26 cellular contexts compared by ENCODE assay signal in the genomic region with DNA sequence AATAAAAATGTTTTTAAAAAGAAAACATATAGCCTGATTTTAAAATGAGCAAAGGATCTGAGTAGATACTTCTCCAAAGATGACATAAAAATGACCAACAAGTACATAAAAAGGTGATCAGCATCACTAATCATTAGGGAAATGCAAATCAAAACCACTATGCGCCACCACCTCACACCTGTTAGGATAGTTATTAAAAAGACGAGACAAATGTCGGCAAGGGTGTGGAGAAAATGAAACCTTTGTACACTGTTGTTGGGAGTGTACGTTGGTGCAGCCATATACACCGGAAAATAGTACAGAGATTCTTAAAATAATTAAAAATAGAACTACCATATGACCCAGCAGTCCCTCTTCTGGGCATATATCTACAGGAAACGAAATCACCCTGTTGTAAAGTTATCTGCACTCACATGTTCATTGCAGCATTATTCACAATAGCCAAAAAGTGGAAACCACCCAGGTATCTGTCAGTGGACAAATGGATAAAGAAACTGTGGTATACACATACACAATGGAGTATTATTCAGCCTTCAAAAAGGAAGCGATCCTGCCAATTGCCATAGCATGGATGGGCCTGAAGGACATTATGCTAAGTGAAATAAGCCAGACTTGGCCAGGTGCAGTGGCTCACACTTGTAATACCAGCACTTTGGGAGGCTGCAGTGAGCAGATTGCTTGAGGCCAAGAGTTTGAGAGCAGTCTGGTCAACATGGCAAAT.
"Had no signal": no experiment of that assay in that cellular context is flagged by ENCODE, and none has a peak within 500 bp of the region (broad histone marks: within the 10 kb centered on the region; RNA-seq: fewer than 3 reads in every experiment).

No MANE protein-coding gene starts in this region.

- H3K4me1 ChIP-seq: left ventricle myocardium inferior, pancreas, prostate gland, suprapubic skin, tibial artery, upper lobe of right lung had no signal

- H3K27ac ChIP-seq: left ventricle myocardium inferior, pancreas, prostate gland, skin epidermis, suprapubic skin, thoracic aorta, tibial artery, upper lobe of right lung had no signal

- H3K9me3 ChIP-seq: pancreas, prostate gland had no signal

- H3K4me3 ChIP-seq: left ventricle myocardium inferior, lung, mucosa of descending colon, pancreas, prostate gland, skin epidermis, suprapubic skin, thoracic aorta, tibial artery, upper lobe of right lung had no signal

- ATAC-seq: mucosa of descending colon; naive thymus-derived CD4-positive, alpha-beta T cell; natural killer cell treated with Interleukin-12 subunit alpha and Interleukin-12 subunit beta and Interleukin-15 and Interleukin-18, amount 100 ng/mL, for 72 hours; pancreas; right cardiac atrium; sciatic nerve; stimulated activated naive B cell treated with anti-CD40 and anti-IgM and Interleukin-4, amounts not matched to agents 10 μg/mL and 1 μg/mL and 100 μg/mL, for 72 hours; stimulated activated naive CD8-positive, alpha-beta T cell treated with anti-CD3 and anti-CD28 coated beads, Interleukin-15, Interleukin-2, amounts not matched to agents 100 U/mL and 50 U/mL, for 24 hours; upper lobe of right lung had no signal

- FAIRE-seq: pancreas, urothelium cell line had no signal

- DNase-seq: islet precursor cell; left ventricle myocardium inferior; midbrain; mucosa of descending colon; naive thymus-derived CD4-positive, alpha-beta T cell; pancreas; posterior cingulate gyrus; retina; right cardiac atrium; stimulated activated CD4-positive, alpha-beta T cell treated with anti-CD3 and anti-CD28 coated beads, Interleukin-12 subunit alpha, Interleukin-12 subunit beta, amount 100 ng/mL, for 4 hours; stimulated activated CD4-positive, alpha-beta T cell treated with anti-CD3 and anti-CD28 coated beads, Interleukin-15, amount 100 ng/mL, for 24 hours; stimulated activated CD4-positive, alpha-beta T cell treated with anti-CD3 and anti-CD28 coated beads, Interleukin-2, amount 100 ng/mL, for 24 hours; stimulated activated CD4-positive, alpha-beta T cell treated with anti-CD3 and anti-CD28 coated beads, Interleukin-4, amount 100 ng/mL, for 1 hour; stimulated activated naive B cell treated with anti-CD40 and anti-IgM and Interleukin-4, amounts not matched to agents 10 μg/mL and 1 μg/mL and 100 μg/mL, for 72 hours; stimulated activated naive CD8-positive, alpha-beta T cell treated with anti-CD3 and anti-CD28 coated beads, Interleukin-15, Interleukin-2, amounts not matched to agents 100 U/mL and 50 U/mL, for 24 hours; tibial artery; trophoblast cell; upper lobe of right lung had no signal

- H3K27me3 ChIP-seq: pancreas, suprapubic skin, tibial artery, upper lobe of right lung had no signal

- H3K36me3 ChIP-seq: left ventricle myocardium inferior, pancreas, prostate gland, suprapubic skin, thoracic aorta, upper lobe of right lung had no signal
